ENCODE assay signal across 20 cellular contexts in the genomic region with DNA sequence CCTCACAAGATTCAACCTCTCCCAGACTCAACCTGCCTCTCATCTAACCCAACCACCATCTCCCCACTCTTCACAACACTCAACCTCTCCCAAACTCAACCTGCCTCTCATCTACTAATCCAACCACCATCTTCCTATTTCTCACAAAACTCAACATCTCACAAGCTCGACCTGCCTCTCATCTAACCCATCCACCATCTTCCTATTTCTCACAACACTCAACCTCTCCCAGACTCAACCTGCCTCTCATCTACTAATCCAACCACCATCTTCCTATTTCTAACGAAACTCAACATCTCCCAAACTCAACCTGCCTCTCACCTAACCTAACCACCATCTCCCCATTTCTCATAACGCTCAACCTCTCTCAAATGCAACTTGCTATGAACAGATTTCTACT. TPM values are rescaled to one million over a fixed set of nuclear protein-coding genes. Genes with fewer than 3 reads are reported as not detected.
DNase-seq lines count a peak whose midpoint lies in the region; ATAC-seq, FAIRE-seq and TF ChIP-seq lines count a peak whose summit lies in the region.
"Had no signal": no experiment of that assay in that cellular context is flagged by ENCODE, and none has a peak within 500 bp of the region (broad histone marks: within the 10 kb centered on the region; RNA-seq: fewer than 3 reads in every experiment).

No MANE protein-coding gene starts in this region.

- TF ChIP-seq RAD21 in A549 (conservative IDR thresholded peaks at IDR 0.05 in 1 of 2, IDR thresholded peaks at IDR 0.05 in 1 of 2): no peak

- H3K4me1 Mint-ChIP-seq in progenitor cell of endocrine pancreas (ENCODE audit: low read depth): peaks cover 24% of the 10 kb centered on the region
- H3K4me1 Mint-ChIP-seq: activated naive CD4-positive, alpha-beta T cell treated with anti-CD3 and anti-CD28 coated beads, Interleukin-2, amount 10 ng/mL, durations not matched to agents 7 days and 5 days; CD14-positive monocyte had no signal

- POLR2A ChIA-PET in A549 (lab: Yijun Ruan, JAX) (interaction anchor here (0.8 kb wide), 1 partner anchor 32 kb away, joined by 3 read pairs; no protein-coding TSS in a partner anchor), RWPE1 (lab: Yijun Ruan, JAX; ENCODE audit: low non-redundant PET) (no interaction called here)

- no peaks in the 10 kb centered on the region for H3K27me3 Mint-ChIP-seq in progenitor cell of endocrine pancreas
- H3K27me3 Mint-ChIP-seq: activated naive CD4-positive, alpha-beta T cell treated with anti-CD3 and anti-CD28 coated beads, Interleukin-2, amount 10 ng/mL, durations not matched to agents 7 days and 5 days had no signal

- no peak overlapping the region for H3K4me3 Mint-ChIP-seq in progenitor cell of endocrine pancreas (ENCODE audit: low read depth)
- H3K4me3 Mint-ChIP-seq: activated CD4-positive, alpha-beta memory T cell treated with anti-CD3 and anti-CD28 coated beads for 36 hours; activated naive CD4-positive, alpha-beta T cell treated with anti-CD3 and anti-CD28 coated beads, Interleukin-2, amount 10 ng/mL, durations not matched to agents 7 days and 5 days; activated T-cell treated with anti-CD3 and anti-CD28 coated beads, Interleukin-2, amount 50 U/mL, for 4 hours; CD14-positive monocyte; stimulated activated naive CD8-positive, alpha-beta T cell treated with anti-CD3 and anti-CD28 coated beads, Interleukin-15, Interleukin-2, amounts not matched to agents 100 ng/mL and 50 ng/mL, for 24 hours had no signal

- H3K36me3 Mint-ChIP-seq in progenitor cell of endocrine pancreas (ENCODE audit: insufficient read depth): peaks cover 45% of the 10 kb centered on the region
- H3K36me3 Mint-ChIP-seq: activated CD4-positive, alpha-beta memory T cell treated with anti-CD3 and anti-CD28 coated beads for 36 hours; activated naive CD4-positive, alpha-beta T cell treated with anti-CD3 and anti-CD28 coated beads, Interleukin-2, amount 10 ng/mL, durations not matched to agents 7 days and 5 days; CD14-positive monocyte had no signal

- DNase-seq in A549 (ENCODE audit: low read depth in 1 of 2, low spot score in 1 of 2) (no peak), RWPE1 (ENCODE audit: low spot score) (no peak), epithelial cell of prostate (ENCODE audit: low read depth, low spot score) (no peak), progenitor cell of endocrine pancreas (ENCODE audit: low spot score, unreplicated experiment) (no peak), activated T-cell treated with anti-CD3 and anti-CD28 coated beads for 4 hours (no peak), DMS153 treated with DMSO at 0.1 percent for 48 hours (lab: John Stamatoyannopoulos, UW; ENCODE audit: unreplicated experiment) (no peak)
- DNase-seq in activated CD4-positive, alpha-beta T cell treated with anti-CD3 and anti-CD28 coated beads for 48 hours: no peak
- DNase-seq: activated CD4-positive, alpha-beta memory T cell treated with anti-CD3 and anti-CD28 coated beads for 36 hours; activated naive CD4-positive, alpha-beta T cell treated with anti-CD3 and anti-CD28 coated beads, Interleukin-2, amount 10 ng/mL, durations not matched to agents 7 days and 5 days; activated T-cell treated with anti-CD3 and anti-CD28 coated beads, Interleukin-2, amount 50 U/mL, for 4 hours; H7; NCI-H146; OCI-M1; T-helper 2 cell; WERI-Rb-1 had no signal

- H3K9me3 ChIP-seq in A549: no peaks in the 10 kb centered on the region
- H3K9me3 ChIP-seq: ovary had no signal

- H3K4me1 ChIP-seq in A549: peaks cover 53% of the 10 kb centered on the region

- FAIRE-seq in A549 (lab: Jason Lieb, UNC): no peak

- TF ChIP-seq CTCF in A549 (IDR thresholded peaks at IDR 0.05) (no peak), RWPE1 (conservative IDR thresholded peaks at IDR 0.05; ENCODE audit: low read depth) (no peak), progenitor cell of endocrine pancreas (IDR thresholded peaks at IDR 0.05; ENCODE audit: unreplicated experiment) (no peak)

- CTCF ChIA-PET in A549 (lab: Yijun Ruan, JAX): interaction anchor here (1.0 to 1.9 kb wide), 2 partner anchors 24 to 30 kb away, joined by 3 to 5 read pairs; partner anchors contain the start of gene FAT1
- CTCF ChIA-PET in RWPE1 (lab: Yijun Ruan, JAX): interaction anchor here (0.6 kb wide), 1 partner anchor 351 kb away, joined by 3 read pairs; no protein-coding TSS in a partner anchor

- peaks cover 18% of the 10 kb centered on the region for H3K9me3 Mint-ChIP-seq in progenitor cell of endocrine pancreas (ENCODE audit: low read depth)

- H3K27ac ChIP-seq in A549 (peak overlapping the region; percentile 78 to 91), RWPE1 (peak overlapping the region; percentile 82), epithelial cell of prostate (peak overlapping the region; percentile 52)
- H3K27ac ChIP-seq: ovary, WERI-Rb-1 had no signal

- no peak for ATAC-seq in A549
- no peak for ATAC-seq in GM21390 (IDR thresholded peaks at IDR 0.05; ENCODE audit: unreplicated experiment)
- ATAC-seq: activated T-cell treated with anti-CD3 and anti-CD28 coated beads, Interleukin-2, amount 50 U/mL, for 4 hours had no signal

- H3K4me2 ChIP-seq in A549: peak overlapping the region; percentile 85

- no peak overlapping the region for H3K4me3 ChIP-seq in A549
- H3K4me3 ChIP-seq: ovary, skin epidermis had no signal

- 85% methylated on average over 3 of the region's 3 CpGs for WGBS in A549 (ENCODE audit: missing lambda C conversion rate)

- TF ChIP-seq EP300 in A549 (IDR thresholded peaks at IDR 0.05): no peak

- peak overlapping the region; percentile 6 for H3K27ac Mint-ChIP-seq in progenitor cell of endocrine pancreas
- H3K27ac Mint-ChIP-seq: activated CD4-positive, alpha-beta memory T cell treated with anti-CD3 and anti-CD28 coated beads for 36 hours; activated naive CD4-positive, alpha-beta T cell treated with anti-CD3 and anti-CD28 coated beads, Interleukin-2, amount 10 ng/mL, durations not matched to agents 7 days and 5 days; CD14-positive monocyte; stimulated activated naive CD8-positive, alpha-beta T cell treated with anti-CD3 and anti-CD28 coated beads, Interleukin-15, Interleukin-2, amounts not matched to agents 100 ng/mL and 50 ng/mL, for 24 hours had no signal

- no peak for TF ChIP-seq POLR2A in A549 (IDR thresholded peaks at IDR 0.05; ENCODE audit: low read length)

TF ChIP-seq in A549, 52 proteins besides CTCF, POLR2A, EP300 and RAD21:
- TF ChIP-seq EHMT2 (IDR thresholded peaks at IDR 0.05; ENCODE audit: low read depth) (peak; percentile 73; the same call in 1 of the 2 replicates), BHLHE40 (IDR thresholded peaks at IDR 0.05; ENCODE audit: low read depth, low read length) (no peak), RARB (CRISPR knock-in tag; IDR thresholded peaks at IDR 0.05) (no peak)

RNA-seq across cellular contexts. Expression of gene FAT1, which starts 29.8 kb away (rescaled TPM):
- 177 and 225 TPM in 2 replicates for polyA plus RNA-seq in A549 (2011; rRNA removed)
- 57.1 and 63.7 TPM in 2 replicates for polyA plus RNA-seq in A549 (2012; cell fraction: cytosol; rRNA removed)
- polyA plus RNA-seq in A549 (2012; cell fraction: nucleus; rRNA removed): 201 and 278 TPM in 2 replicates
- polyA plus RNA-seq in A549 (2017; fragmentation: RNase III; extraction: RNeasy Plus Mini Kit Qiagen cat#74134 plus additional on column Dnase treatment): 62.2 to 68.5 TPM (median 62.8 TPM) in 3 replicates
- 1,227 and 1,657 TPM in 2 replicates for polyA minus RNA-seq in A549 (2011; rRNA and poly(A)+ RNA removed)
- total RNA-seq in progenitor cell of endocrine pancreas: 263 and 264 TPM in 2 replicates
- total RNA-seq: activated CD4-positive, alpha-beta memory T cell treated with anti-CD3 and anti-CD28 coated beads for 36 hours had no signal
- polyA plus RNA-seq: CD14-positive monocyte had no signal
